8 cellular contexts compared by ENCODE assay signal in genomic region chr10:71212249-71213126, GRCh38. TPM values are rescaled to one million over a fixed set of nuclear protein-coding genes. Genes with fewer than 3 reads are reported as not detected.
DNase-seq lines count a peak whose midpoint lies in the region; ATAC-seq and TF ChIP-seq lines count a peak whose summit lies in the region.

Gene UNC5B (plus strand): TSS chr10:71212570. CDS start chr10:71212986, 416 bp downstream.

- in situ Hi-C loops in KBM-7 (cut with MboI; ENCODE audit: low pct_unique_long_range_greater_than_20kb, low sequenced_read_pairs) = loop anchor here (25.0 kb wide), 1 partner anchor 300 kb away; no protein-coding TSS in a partner anchor

- peaks cover 16% of the 10 kb centered on the region for H3K4me1 Mint-ChIP-seq in Caco-2 (ENCODE audit: low read depth, unreplicated experiment)
- peaks cover 8% of the 10 kb centered on the region for H3K4me1 Mint-ChIP-seq in activated naive CD4-positive, alpha-beta T cell treated with anti-CD3 and anti-CD28 coated beads, Interleukin-2, amount 50 U/mL, for 24 hours

- H3K27me3 ChIP-seq in Caco-2 (replicated peaks; ENCODE audit: control insufficient read depth, insufficient read depth, low read length) (peaks cover 17% of the 10 kb centered on the region), Peyer's patch (no peaks in the 10 kb centered on the region), neuron (ENCODE audit: insufficient read depth, low read length) (peaks cover 65% of the 10 kb centered on the region)

- CTCF ChIA-PET in Caco-2 (lab: Charles Lee) = interaction anchor here (0.7 to 1.0 kb wide), 3 partner anchors 23 to 72 kb away, joined by 3 to 5 read pairs (median 3); no protein-coding TSS in a partner anchor

- H3K4me3 ChIP-seq in Caco-2 (ENCODE audit: low read depth, low read length) = peak within 1 kb of the TSS; percentile 66
- peak within 1 kb of the TSS; percentile 43 to 85 (median 64) for H3K4me3 ChIP-seq in Peyer's patch
- H3K4me3 ChIP-seq in neuron (ENCODE audit: low read length) = peak within 1 kb of the TSS; percentile 48

- intact Hi-C loops in Caco-2 (cut with micrococcal nuclease; ENCODE audit: unreplicated experiment) = loop anchor here (1.0 kb wide), 3 partner anchors 34 to 58 kb away; no protein-coding TSS in a partner anchor

- peak within 1 kb of the TSS; percentile 81 for H3K4me3 Mint-ChIP-seq in Caco-2 (ENCODE audit: unreplicated experiment)
- H3K4me3 Mint-ChIP-seq in activated naive CD4-positive, alpha-beta T cell treated with anti-CD3 and anti-CD28 coated beads, Interleukin-2, amount 50 U/mL, for 24 hours = peak within 1 kb of the TSS; percentile 66

- peak; percentile 71 to 89 for TF ChIP-seq POLR2A in Peyer's patch (IDR thresholded peaks at IDR 0.05)

- no TSS peak for BruUV-seq in Caco-2 (replicated peaks; lab: Mats Ljungman, UMichigan)

- peaks cover 25% of the 10 kb centered on the region for H3K27me3 Mint-ChIP-seq in Caco-2 (ENCODE audit: insufficient read depth, unreplicated experiment)
- H3K27me3 Mint-ChIP-seq in activated naive CD4-positive, alpha-beta T cell treated with anti-CD3 and anti-CD28 coated beads, Interleukin-2, amount 50 U/mL, for 24 hours = peaks cover 40% of the 10 kb centered on the region

- H3K36me3 ChIP-seq in Caco-2 (ENCODE audit: control insufficient read depth, insufficient read depth, low read length) = no peaks in the 10 kb centered on the region
- H3K36me3 ChIP-seq in Peyer's patch = no peaks in the 10 kb centered on the region
- no peaks in the 10 kb centered on the region for H3K36me3 ChIP-seq in neuron (ENCODE audit: insufficient read depth, low read length)

- peak within 1 kb of the TSS; percentile 86 for H2AFZ ChIP-seq in neuron (ENCODE audit: low read depth, low read length)

- peaks cover 27% of the 10 kb centered on the region for H3K4me1 ChIP-seq in Caco-2
- peaks cover 0 to 33% (median 8%) of the 10 kb centered on the region in 4 donors for H3K4me1 ChIP-seq in Peyer's patch
- H3K4me1 ChIP-seq in neuron (ENCODE audit: insufficient read depth, low read length) = peaks cover 17% of the 10 kb centered on the region

- ATAC-seq in HG03159 (IDR thresholded peaks at IDR 0.05; ENCODE audit: unreplicated experiment) = no peak

- peak; percentile 94 to 99 for DNase-seq in Caco-2
- peak; percentile 90 for DNase-seq in KBM-7
- peak; percentile 33 to 93 (median 91) for DNase-seq in Peyer's patch
- DNase-seq in globus pallidus (ENCODE audit: low spot score) = peak; percentile 90
- peak; percentile 88 for DNase-seq in superior temporal gyrus (ENCODE audit: extremely low spot score)

- no peaks in the 10 kb centered on the region for H3K9me3 Mint-ChIP-seq in Caco-2 (ENCODE audit: unreplicated experiment)
- H3K9me3 Mint-ChIP-seq in activated naive CD4-positive, alpha-beta T cell treated with anti-CD3 and anti-CD28 coated beads, Interleukin-2, amount 50 U/mL, for 24 hours = no peaks in the 10 kb centered on the region

- no peaks in the 10 kb centered on the region for H3K9me3 ChIP-seq in Caco-2
- H3K9me3 ChIP-seq in Peyer's patch = no peaks in the 10 kb centered on the region
- H3K9me3 ChIP-seq in neuron (ENCODE audit: low read length) = no peaks in the 10 kb centered on the region

- H3K36me3 Mint-ChIP-seq in Caco-2 (ENCODE audit: insufficient read depth, unreplicated experiment) = no peaks in the 10 kb centered on the region
- H3K36me3 Mint-ChIP-seq in activated naive CD4-positive, alpha-beta T cell treated with anti-CD3 and anti-CD28 coated beads, Interleukin-2, amount 50 U/mL, for 24 hours = no peaks in the 10 kb centered on the region

- POLR2A ChIA-PET in Caco-2 (lab: Charles Lee) = interaction anchor here (1.2 kb wide), 1 partner anchor 26 kb away, joined by 3 read pairs; no protein-coding TSS in a partner anchor

- peak; percentile 55 to 62 for TF ChIP-seq CTCF in Caco-2 (IDR thresholded peaks at IDR 0.05; ENCODE audit: insufficient read depth in 1 of 2, low read depth in 1 of 2, low read length in 1 of 2, severe bottlenecking in 1 of 2, unreplicated experiment in 1 of 2)
- peak in 3 of 6 experiments; percentile 59 to 73 (median 62) for TF ChIP-seq CTCF in Peyer's patch (IDR thresholded peaks at IDR 0.05)

- no peak within 1 kb of the TSS for H3K27ac Mint-ChIP-seq in Caco-2 (ENCODE audit: unreplicated experiment)
- H3K27ac Mint-ChIP-seq in activated naive CD4-positive, alpha-beta T cell treated with anti-CD3 and anti-CD28 coated beads, Interleukin-2, amount 50 U/mL, for 24 hours = no peak within 1 kb of the TSS

- peak within 1 kb of the TSS; percentile 66 to 93 (median 80) for H3K27ac ChIP-seq in Peyer's patch

RNA-seq across cellular contexts. Expression of gene UNC5B, which starts in this region (rescaled TPM):
- total RNA-seq in Caco-2 (2022) (16.2 and 22.4 TPM in 2 replicates), Peyer's patch (10 to 100 TPM in 3 of 4 donors, 1 to 10 TPM in 1; 5.0 to 52.5 (median 39.1) TPM)
